ENCODE assay signal across 8 cellular contexts in the genomic region with DNA sequence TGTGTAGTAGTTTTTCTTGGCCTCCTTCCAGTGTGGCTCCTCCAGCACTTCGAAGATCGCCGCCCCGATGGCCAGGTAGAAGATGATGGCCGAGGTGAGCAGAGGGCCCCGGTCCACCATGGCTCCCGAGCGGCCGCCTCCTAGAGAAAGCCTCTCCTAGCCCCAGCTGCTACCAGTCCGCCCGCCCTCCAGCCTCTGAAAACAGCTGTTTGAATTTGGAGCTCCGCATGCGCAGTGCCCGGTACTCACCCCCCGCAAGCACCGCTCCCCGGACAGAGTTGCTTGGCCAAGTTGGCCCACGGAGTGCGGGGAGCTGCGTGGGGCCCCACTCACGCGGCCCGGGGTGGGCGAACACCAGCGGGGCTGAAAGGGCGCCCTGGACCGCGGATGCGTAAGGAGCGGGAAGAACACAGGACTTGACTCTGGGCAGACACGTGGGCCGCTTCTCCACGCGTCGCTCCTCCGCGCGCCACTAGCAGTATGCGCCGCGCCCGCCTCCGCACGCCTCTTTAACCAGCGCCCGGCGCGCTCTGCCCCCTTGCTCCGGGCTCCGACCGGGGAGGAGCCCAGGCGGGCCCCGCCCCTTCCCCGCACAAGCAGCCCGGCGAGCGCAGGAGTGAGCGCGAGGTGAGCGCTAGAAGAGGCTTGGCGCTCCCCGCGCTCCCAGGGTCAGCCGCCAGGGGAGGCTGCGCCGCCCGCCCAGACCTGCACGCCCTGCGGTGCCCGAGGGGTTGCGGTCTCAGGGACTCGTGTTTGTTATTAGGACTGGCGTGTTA. TPM values are rescaled to one million over a fixed set of nuclear protein-coding genes. Genes with fewer than 3 reads are reported as not detected.
DNase-seq lines count a peak whose midpoint lies in the region; ATAC-seq, FAIRE-seq and TF ChIP-seq lines count a peak whose summit lies in the region.

A gene with protein sequence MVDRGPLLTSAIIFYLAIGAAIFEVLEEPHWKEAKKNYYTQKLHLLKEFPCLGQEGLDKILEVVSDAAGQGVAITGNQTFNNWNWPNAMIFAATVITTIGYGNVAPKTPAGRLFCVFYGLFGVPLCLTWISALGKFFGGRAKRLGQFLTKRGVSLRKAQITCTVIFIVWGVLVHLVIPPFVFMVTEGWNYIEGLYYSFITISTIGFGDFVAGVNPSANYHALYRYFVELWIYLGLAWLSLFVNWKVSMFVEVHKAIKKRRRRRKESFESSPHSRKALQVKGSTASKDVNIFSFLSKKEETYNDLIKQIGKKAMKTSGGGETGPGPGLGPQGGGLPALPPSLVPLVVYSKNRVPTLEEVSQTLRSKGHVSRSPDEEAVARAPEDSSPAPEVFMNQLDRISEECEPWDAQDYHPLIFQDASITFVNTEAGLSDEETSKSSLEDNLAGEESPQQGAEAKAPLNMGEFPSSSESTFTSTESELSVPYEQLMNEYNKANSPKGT (minus strand): TSS at position 484 of the 776 bp plus-strand sequence. CDS start 364 bp downstream, at position 120.

- 0 to 1% (median 1%) methylated on average over 55 to 73 of the region's 73 CpGs for WGBS in small intestine, 3 donors

- no peak for FAIRE-seq in small intestine (lab: Jason Lieb, UNC)

- H3K9ac ChIP-seq in iPS-20b (ENCODE audit: low read depth, low read length) = peak within 1 kb of the TSS; percentile 85

- H3K4me1 ChIP-seq in iPS-20b (ENCODE audit: insufficient read depth, low read length) (peaks cover 40% of the 10 kb centered on the region), small intestine (ENCODE audit: control insufficient read depth in 2 of 2, insufficient read depth in 1 of 2, low read depth in 1 of 2, low read length in 1 of 2) (peaks cover 3 to 16% of the 10 kb centered on the region in 2 donors)

- ATAC-seq in GM21515 (IDR thresholded peaks at IDR 0.05; ENCODE audit: unreplicated experiment) (peak; percentile 69), HG03439 (IDR thresholded peaks at IDR 0.05; ENCODE audit: unreplicated experiment) (no peak)

- peak; percentile 87 for DNase-seq in CMK (ENCODE audit: low read depth)
- DNase-seq in M059J (ENCODE audit: low read depth) = peak; percentile 18
- no peak for DNase-seq in astrocyte of the cerebellum (ENCODE audit: low read depth)
- DNase-seq in small intestine = peak; percentile 94

- H3K36me3 ChIP-seq in iPS-20b (ENCODE audit: insufficient read depth, low read depth, low read length) = peaks cover 6% of the 10 kb centered on the region; the same call in 1 of the 2 replicates
- H3K36me3 ChIP-seq in small intestine (ENCODE audit: control insufficient read depth in 2 of 2, insufficient read depth in 2 of 2, low read length in 2 of 2) = no peaks in the 10 kb centered on the region

- H3K27me3 Mint-ChIP-seq in T-helper 1 cell treated with Interleukin-12 subunit alpha and Interleukin-12 subunit beta and Interleukin-4 antibody, amounts not matched to agents 30 μg/mL and 1 μg/mL, for 36 hours (ENCODE audit: low read depth) = no peaks in the 10 kb centered on the region

- H3K4me3 ChIP-seq in astrocyte of the cerebellum (ENCODE audit: low read depth, low read length) (peak within 1 kb of the TSS; percentile 31), iPS-20b (ENCODE audit: low read length) (peak within 1 kb of the TSS; percentile 80), small intestine (ENCODE audit: low read depth in 1 of 2, low read length in 2 of 2) (peak within 1 kb of the TSS; percentile 55 to 93)

- H3K9me3 Mint-ChIP-seq in T-helper 1 cell treated with Interleukin-12 subunit alpha and Interleukin-12 subunit beta and Interleukin-4 antibody, amounts not matched to agents 30 μg/mL and 1 μg/mL, for 36 hours = no peaks in the 10 kb centered on the region

- H3K9me3 ChIP-seq in iPS-20b (ENCODE audit: insufficient read depth, low read depth, low read length) (no peaks in the 10 kb centered on the region), small intestine (ENCODE audit: control insufficient read depth, low read depth) (no peaks in the 10 kb centered on the region)

- H3K36me3 Mint-ChIP-seq in T-helper 1 cell treated with Interleukin-12 subunit alpha and Interleukin-12 subunit beta and Interleukin-4 antibody, amounts not matched to agents 30 μg/mL and 1 μg/mL, for 36 hours (ENCODE audit: low read depth) = peaks cover 9% of the 10 kb centered on the region

- H3K27ac ChIP-seq in iPS-20b (ENCODE audit: low read length) = no peak within 1 kb of the TSS
- H3K27ac ChIP-seq in small intestine (ENCODE audit: low read depth in 1 of 2, low read length in 1 of 2) = peak within 1 kb of the TSS; percentile 74 to 98

- H3K4me3 Mint-ChIP-seq in T-helper 1 cell treated with Interleukin-12 subunit alpha and Interleukin-12 subunit beta and Interleukin-4 antibody, amounts not matched to agents 30 μg/mL and 1 μg/mL, for 36 hours = peak within 1 kb of the TSS; percentile 73

- H3K4me1 Mint-ChIP-seq in T-helper 1 cell treated with Interleukin-12 subunit alpha and Interleukin-12 subunit beta and Interleukin-4 antibody, amounts not matched to agents 30 μg/mL and 1 μg/mL, for 36 hours (ENCODE audit: low read depth) = peaks cover 44% of the 10 kb centered on the region

- TF ChIP-seq CTCF in astrocyte of the cerebellum (IDR thresholded peaks at IDR 0.05; ENCODE audit: low read depth, low read length, missing control alignments) = peak; percentile 13

- H3K27ac Mint-ChIP-seq in T-helper 1 cell treated with Interleukin-12 subunit alpha and Interleukin-12 subunit beta and Interleukin-4 antibody, amounts not matched to agents 30 μg/mL and 1 μg/mL, for 36 hours = peak within 1 kb of the TSS; percentile 77

- in situ Hi-C loops in astrocyte of the cerebellum (cut with HindIII; ENCODE audit: low sequenced_read_pairs) = no loop called here

- peaks cover 16% of the 10 kb centered on the region for H3K27me3 ChIP-seq in iPS-20b (ENCODE audit: insufficient read depth, low read length)
- H3K27me3 ChIP-seq in small intestine (ENCODE audit: control insufficient read depth in 2 of 2, insufficient read depth in 2 of 2, low read length in 2 of 2) = no peaks in the 10 kb centered on the region

RNA-seq across cellular contexts. Expression of the gene that starts here (rescaled TPM):
- not detected in 2 replicates for total RNA-seq in M059J (2014; rRNA removed; shearing (Covaris generic))
- 10 to 100 TPM; 39.6 to 44.1 (median 43.0) TPM for polyA plus RNA-seq in small intestine

Comparison
In these comparisons a context has a peak if more than half of its experiments do, and no peak if none do; other contexts are left out.
1. Peak in DNase-seq in M059J; RNA of the gene not detected or under 1 TPM.